ENCODE assay signal across 23 cellular contexts in genomic region chr1:11746092-11746491, GRCh38. TPM values are rescaled to one million over a fixed set of nuclear protein-coding genes. Genes with fewer than 3 reads are reported as not detected.
DNase-seq lines count a peak whose midpoint lies in the region; ATAC-seq and TF ChIP-seq lines count a peak whose summit lies in the region.
"Had no signal": no experiment of that assay in that cellular context is flagged by ENCODE, and none has a peak within 500 bp of the region (broad histone marks: within the 10 kb centered on the region; RNA-seq: fewer than 3 reads in every experiment).

No MANE protein-coding gene starts in this region.

- peaks cover 17% of the 10 kb centered on the region for H3K36me3 Mint-ChIP-seq in natural killer cell treated with Interleukin-12 subunit alpha and Interleukin-12 subunit beta and Interleukin-15 and Interleukin-18, amount 100 ng/mL, for 72 hours
- peaks cover 13% of the 10 kb centered on the region for H3K36me3 Mint-ChIP-seq in natural killer cell

- H3K27me3 Mint-ChIP-seq in natural killer cell treated with Interleukin-12 subunit alpha and Interleukin-12 subunit beta and Interleukin-15 and Interleukin-18, amount 100 ng/mL, for 72 hours, result no peaks in the 10 kb centered on the region
- H3K27me3 Mint-ChIP-seq in natural killer cell (ENCODE audit: low read depth in 2 of 2), result no peaks in the 10 kb centered on the region

- H3K4me3 Mint-ChIP-seq in natural killer cell treated with Interleukin-12 subunit alpha and Interleukin-12 subunit beta and Interleukin-15 and Interleukin-18, amount 100 ng/mL, for 72 hours, result peak overlapping the region; percentile 8
- H3K4me3 Mint-ChIP-seq in natural killer cell, result no peak overlapping the region
- H3K4me3 Mint-ChIP-seq: CD8-positive, alpha-beta T cell; endodermal cell had no signal

- H3K27ac ChIP-seq in Peyer's patch (no peak overlapping the region), uterus (no peak overlapping the region)
- H3K27ac ChIP-seq: WERI-Rb-1 had no signal

- peaks cover 45 to 54% of the 10 kb centered on the region in 2 donors for H3K4me1 Mint-ChIP-seq in natural killer cell treated with Interleukin-12 subunit alpha and Interleukin-12 subunit beta and Interleukin-15 and Interleukin-18, amount 100 ng/mL, for 72 hours (ENCODE audit: low read depth in 2 of 2)
- H3K4me1 Mint-ChIP-seq in natural killer cell, result peaks cover 49 to 61% of the 10 kb centered on the region in 2 donors

- H3K27me3 ChIP-seq in Peyer's patch (no peaks in the 10 kb centered on the region), uterus (no peaks in the 10 kb centered on the region)

- no peak for DNase-seq in natural killer cell treated with Interleukin-12 subunit alpha and Interleukin-12 subunit beta and Interleukin-15 and Interleukin-18, amount 100 ng/mL, for 72 hours (ENCODE audit: low spot score)
- DNase-seq in natural killer cell (no peak), amniotic epithelial cell (ENCODE audit: low read depth) (peak; percentile 23), foreskin fibroblast (peak; percentile 26 to 51), Peyer's patch (no peak), uterus (no peak), LoVo (ENCODE audit: low spot score) (no peak), EL (no peak)
- DNase-seq: activated CD8-positive, alpha-beta memory T cell treated with anti-CD3 and anti-CD28 coated beads, Interleukin-2, amount 50 U/mL, for 48 hours; anterior cingulate cortex; CD8-positive, alpha-beta T cell; NCI-H1105 treated with DMSO at 0.1 percent for 48 hours; NCI-H2107; NCI-H69; SIG-M5; stimulated activated CD4-positive, alpha-beta T cell treated with anti-CD3 and anti-CD28 coated beads, Interleukin-4, amount 100 ng/mL, for 1 hour; WERI-Rb-1 had no signal

- no peak overlapping the region for H3K4me3 ChIP-seq in foreskin fibroblast (ENCODE audit: low read depth in 1 of 2, low read length in 2 of 2)
- no peak overlapping the region for H3K4me3 ChIP-seq in Peyer's patch
- H3K4me3 ChIP-seq in uterus, result no peak overlapping the region
- H3K4me3 ChIP-seq: HAP-1, smooth muscle cell had no signal

- H3K4me1 ChIP-seq in Peyer's patch (peaks cover 0 to 4% (median 0%) of the 10 kb centered on the region in 4 donors), uterus (no peaks in the 10 kb centered on the region)
- H3K4me1 ChIP-seq: HAP-1 had no signal

- H3K27ac Mint-ChIP-seq in natural killer cell treated with Interleukin-12 subunit alpha and Interleukin-12 subunit beta and Interleukin-15 and Interleukin-18, amount 100 ng/mL, for 72 hours, result peak overlapping the region; percentile 46 to 78
- H3K27ac Mint-ChIP-seq in natural killer cell, result peak overlapping the region in 1 of 2 donors; percentile 30
- H3K27ac Mint-ChIP-seq: CD8-positive, alpha-beta T cell; endodermal cell had no signal

- H3K9me3 Mint-ChIP-seq in natural killer cell treated with Interleukin-12 subunit alpha and Interleukin-12 subunit beta and Interleukin-15 and Interleukin-18, amount 100 ng/mL, for 72 hours, result no peaks in the 10 kb centered on the region
- H3K9me3 Mint-ChIP-seq in natural killer cell, result no peaks in the 10 kb centered on the region
- H3K9me3 Mint-ChIP-seq: CD8-positive, alpha-beta T cell; endodermal cell had no signal

- TF ChIP-seq POLR2A in Peyer's patch (IDR thresholded peaks at IDR 0.05) (no peak), uterus (IDR thresholded peaks at IDR 0.05) (no peak)

- no peak for ATAC-seq in natural killer cell treated with Interleukin-12 subunit alpha and Interleukin-12 subunit beta and Interleukin-15 and Interleukin-18, amount 100 ng/mL, for 72 hours
- ATAC-seq in natural killer cell, result no peak
- ATAC-seq: CD8-positive, alpha-beta T cell had no signal

- intact Hi-C loops in natural killer cell (cut with micrococcal nuclease), result no loop called here
- intact Hi-C loops in uterus (cut with DNase I; ENCODE audit: low total_unique reads), result no loop called here

- H3K9me3 ChIP-seq in Peyer's patch (no peaks in the 10 kb centered on the region), uterus (no peaks in the 10 kb centered on the region)
- H3K9me3 ChIP-seq: HAP-1 had no signal

- TF ChIP-seq CTCF in natural killer cell (IDR thresholded peaks at IDR 0.05) (no peak), foreskin fibroblast (IDR thresholded peaks at IDR 0.05; ENCODE audit: low read depth, low read length) (no peak), Peyer's patch (IDR thresholded peaks at IDR 0.05) (no peak), uterus (IDR thresholded peaks at IDR 0.05) (no peak)

- H3K36me3 ChIP-seq in Peyer's patch, result no peaks in the 10 kb centered on the region
- H3K36me3 ChIP-seq in uterus, result no peaks in the 10 kb centered on the region

RNA-seq across cellular contexts. Expression of gene AGTRAP, which starts 10.2 kb away (rescaled TPM):
- 10 to 100 TPM; 40.3 to 52.0 TPM for total RNA-seq in natural killer cell treated with Interleukin-12 subunit alpha and Interleukin-12 subunit beta and Interleukin-15 and Interleukin-18, amount 100 ng/mL, for 72 hours
- 100 to 1,000 TPM in 2 of 3 donors, 10 to 100 TPM in 1; 94.6 to 122 (median 104) TPM for total RNA-seq in natural killer cell
- 10 to 100 TPM in 3 of 4 donors, 1 to 10 TPM in 1; 9.5 to 32.2 (median 25.5) TPM for total RNA-seq in Peyer's patch
- 10 to 100 TPM in 3 of 4 donors, 1 to 10 TPM in 1; 4.1 to 34.7 (median 31.2) TPM for total RNA-seq in uterus

RNA-seq across cellular contexts. Expression of gene C1orf167, which starts 15.9 kb away (rescaled TPM):
- total RNA-seq in natural killer cell treated with Interleukin-12 subunit alpha and Interleukin-12 subunit beta and Interleukin-15 and Interleukin-18, amount 100 ng/mL, for 72 hours, result not detected
- under 1 TPM in 1 of 3 donors, not detected in 2; 0.15 TPM for total RNA-seq in natural killer cell
- not detected for total RNA-seq in Peyer's patch
- under 1 TPM in 2 of 4 donors, not detected in 2; 0.21 to 0.82 TPM for total RNA-seq in uterus
- total RNA-seq: CD8-positive, alpha-beta T cell; chondrocyte; smooth muscle cell; T-helper 1 cell treated with Interleukin-12 subunit alpha and Interleukin-12 subunit beta and Interleukin-4 antibody, amounts not matched to agents 30 ng/mL and 1 ng/mL, for 36 hours had no signal

RNA-seq across cellular contexts. Expression of gene DRAXIN, which starts 54.6 kb away (rescaled TPM):
- 10 to 100 TPM; 29.3 to 41.5 TPM for total RNA-seq in natural killer cell treated with Interleukin-12 subunit alpha and Interleukin-12 subunit beta and Interleukin-15 and Interleukin-18, amount 100 ng/mL, for 72 hours
- total RNA-seq in natural killer cell, result 10 to 100 TPM; 10.9 to 24.9 (median 12.1) TPM
- total RNA-seq in Peyer's patch, result not detected
- under 1 TPM in 2 of 4 donors, not detected in 2; 0.06 to 0.41 TPM for total RNA-seq in uterus
- total RNA-seq: fibroblast of villous mesenchyme had no signal

RNA-seq across cellular contexts. Expression of gene MTHFR, which starts 59.7 kb away (rescaled TPM):
- total RNA-seq in natural killer cell treated with Interleukin-12 subunit alpha and Interleukin-12 subunit beta and Interleukin-15 and Interleukin-18, amount 100 ng/mL, for 72 hours, result 10 to 100 TPM; 25.7 to 30.4 TPM
- total RNA-seq in natural killer cell (10 to 100 TPM; 61.8 to 78.4 (median 69.5) TPM), Peyer's patch (100 to 1,000 TPM in 1 of 4 donors, 10 to 100 TPM in 3; 82.0 to 130 (median 87.3) TPM), uterus (10 to 100 TPM; 15.0 to 56.8 (median 29.9) TPM)

RNA-seq across cellular contexts. Expression of gene CLCN6, which starts 59.9 kb away (rescaled TPM):
- total RNA-seq in natural killer cell treated with Interleukin-12 subunit alpha and Interleukin-12 subunit beta and Interleukin-15 and Interleukin-18, amount 100 ng/mL, for 72 hours, result 10 to 100 TPM; 15.0 to 31.0 TPM
- total RNA-seq in natural killer cell (10 to 100 TPM; 21.4 to 28.6 (median 25.6) TPM), Peyer's patch (10 to 100 TPM; 28.4 to 63.7 (median 30.2) TPM), uterus (10 to 100 TPM; 14.6 to 31.5 (median 22.7) TPM)

Comparison
In these comparisons a context has a peak if more than half of its experiments do, and no peak if none do; other contexts are left out.
1. DNase-seq: peak in amniotic epithelial cell (single experiment) and foreskin fibroblast (2 of 2); none in natural killer cell treated with Interleukin-12 subunit alpha and Interleukin-12 subunit beta and Interleukin-15 and Interleukin-18, amount 100 ng/mL, for 72 hours (single experiment), natural killer cell (single experiment), Peyer's patch (0 of 3), uterus (0 of 2), LoVo (single experiment) and EL (single experiment).
2. RNA of gene DRAXIN, which starts 54.6 kb away (total RNA-seq): 29.3 to 41.5 TPM in natural killer cell treated with Interleukin-12 subunit alpha and Interleukin-12 subunit beta and Interleukin-15 and Interleukin-18, amount 100 ng/mL, for 72 hours and 10.9 to 24.9 TPM in natural killer cell; 0.06 to 0.41 TPM in uterus and not detected in Peyer's patch; every median in the first group is over 4 times any median in the second.